Comparison of ENCODE assay signal across 8 cellular contexts in genomic region chr17:75864448-75864871, GRCh38. TPM values are rescaled to one million over a fixed set of nuclear protein-coding genes. Genes with fewer than 3 reads are reported as not detected.
DNase-seq lines count a peak whose midpoint lies in the region; ATAC-seq, FAIRE-seq and TF ChIP-seq lines count a peak whose summit lies in the region.

No MANE protein-coding gene starts in this region.

- H3K27me3 ChIP-seq in HL-60 (ENCODE audit: insufficient read depth, poor library complexity, severe bottlenecking) (no peaks in the 10 kb centered on the region), thyroid gland (no peaks in the 10 kb centered on the region)

- WGBS in thyroid gland, 2 donors = 30 to 53% methylated on average over 5 to 8 of the region's 8 CpGs

- intact Hi-C loops in thyroid gland (cut with DNase I) = no loop called here

- H3K9me3 Mint-ChIP-seq in activated naive CD4-positive, alpha-beta T cell treated with anti-CD3 and anti-CD28 coated beads, Interleukin-2, amount 10 ng/mL, durations not matched to agents 7 days and 5 days = no peaks in the 10 kb centered on the region

- H3K27ac ChIP-seq in HL-60 (replicated peaks) (peak overlapping the region; percentile 73), thyroid gland (peak overlapping the region in 2 of 3 donors; percentile 12 to 26)

- H3K27me3 Mint-ChIP-seq in activated naive CD4-positive, alpha-beta T cell treated with anti-CD3 and anti-CD28 coated beads, Interleukin-2, amount 10 ng/mL, durations not matched to agents 7 days and 5 days = no peaks in the 10 kb centered on the region

- no peak for TF ChIP-seq POLR2A in GM12891 (IDR thresholded peaks at IDR 0.05; ENCODE audit: low read depth, low read length)
- no peak for TF ChIP-seq POLR2A in thyroid gland (IDR thresholded peaks at IDR 0.05)

- H3K4me3 ChIP-seq in HL-60 (replicated peaks; ENCODE audit: insufficient read depth, low read length) (no peak overlapping the region), thyroid gland (replicated peaks in 1 of 3) (no peak overlapping the region)

- H3K36me3 Mint-ChIP-seq in activated naive CD4-positive, alpha-beta T cell treated with anti-CD3 and anti-CD28 coated beads, Interleukin-2, amount 10 ng/mL, durations not matched to agents 7 days and 5 days = no peaks in the 10 kb centered on the region

- H3K4me1 Mint-ChIP-seq in activated naive CD4-positive, alpha-beta T cell treated with anti-CD3 and anti-CD28 coated beads, Interleukin-2, amount 10 ng/mL, durations not matched to agents 7 days and 5 days = peaks cover 30% of the 10 kb centered on the region

- peak overlapping the region; percentile 6 for H3K4me3 Mint-ChIP-seq in activated naive CD4-positive, alpha-beta T cell treated with anti-CD3 and anti-CD28 coated beads, Interleukin-2, amount 10 ng/mL, durations not matched to agents 7 days and 5 days

- H3K27ac Mint-ChIP-seq in activated naive CD4-positive, alpha-beta T cell treated with anti-CD3 and anti-CD28 coated beads, Interleukin-2, amount 10 ng/mL, durations not matched to agents 7 days and 5 days = peak overlapping the region; percentile 91

- DNase-seq in GM12891 (ENCODE audit: insufficient read length, low spot score) (peak; percentile 80), HL-60 (ENCODE audit: low read depth in 1 of 2, low spot score in 1 of 2) (peak in 1 of 2 experiments; percentile 84), iris pigment epithelial cell (ENCODE audit: low read depth) (peak; percentile 82), thyroid gland (no peak), NCI-H82 (lab: John Stamatoyannopoulos, UW) (no peak), nucleus accumbens (lab: John Stamatoyannopoulos, UW) (no peak)
- peak; percentile 77 for DNase-seq in activated naive CD4-positive, alpha-beta T cell treated with anti-CD3 and anti-CD28 coated beads, Interleukin-2, amount 10 ng/mL, durations not matched to agents 7 days and 5 days

- TF ChIP-seq CTCF in HL-60 (IDR thresholded peaks at IDR 0.05; ENCODE audit: insufficient read depth, low read length) = no peak
- TF ChIP-seq CTCF in thyroid gland (IDR thresholded peaks at IDR 0.05) = no peak

- FAIRE-seq in GM12891 (lab: Jason Lieb, UNC) = peak; percentile 90

- no peaks in the 10 kb centered on the region for H3K9me3 ChIP-seq in thyroid gland

- no peaks in the 10 kb centered on the region for H3K36me3 ChIP-seq in thyroid gland

- CTCF ChIA-PET in activated naive CD4-positive, alpha-beta T cell treated with anti-CD3 and anti-CD28 coated beads, Interleukin-2, amount 10 ng/mL, durations not matched to agents 7 days and 5 days (lab: Charles Lee) = interaction anchor here (0.8 to 8.8 kb wide), 7 partner anchors 9 to 141 kb away, joined by 3 to 74 read pairs (median 5); partner anchors contain the start of genes UNC13D and WBP2

- peaks cover 0 to 13% of the 10 kb centered on the region in 2 donors for H3K4me1 ChIP-seq in thyroid gland

- peak; percentile 89 for ATAC-seq in GM21423 (IDR thresholded peaks at IDR 0.05; ENCODE audit: unreplicated experiment)

TF ChIP-seq in GM12891, 5 proteins besides CTCF, POLR2A, EP300 and RAD21:
- TF ChIP-seq POLR2AphosphoS5 (IDR thresholded peaks at IDR 0.05; ENCODE audit: low read depth, low read length) (no peak), POU2F2 (IDR thresholded peaks at IDR 0.05; ENCODE audit: low read depth, low read length) (peak; percentile 38; the same call in 1 of the 2 replicates), PAX5 (IDR thresholded peaks at IDR 0.05; ENCODE audit: insufficient read depth, low read length, severe bottlenecking) (no peak), SPI1 (IDR thresholded peaks at IDR 0.05; ENCODE audit: low read depth, low read length) (peak; percentile 65)

RNA-seq across cellular contexts. Expression of gene WBP2, which starts 9.3 kb away (rescaled TPM):
- 60.5 TPM for polyA plus RNA-seq in GM12891 (2012; ENCODE audit: low read depth, missing spikeins)
- total RNA-seq in thyroid gland = 10 to 100 TPM; 41.8 to 64.5 (median 53.5) TPM

RNA-seq across cellular contexts. Expression of gene TRIM47, which starts 13.9 kb away (rescaled TPM):
- polyA plus RNA-seq in GM12891 (2012; ENCODE audit: low read depth, missing spikeins) = 1.0 TPM
- total RNA-seq in thyroid gland = 10 to 100 TPM; 14.7 to 27.8 (median 19.7) TPM

RNA-seq across cellular contexts. Expression of gene UNC13D, which starts 20.3 kb away (rescaled TPM):
- 25.9 TPM for polyA plus RNA-seq in GM12891 (2012; ENCODE audit: low read depth, missing spikeins)
- 1 to 10 TPM; 4.0 to 8.1 (median 5.2) TPM for total RNA-seq in thyroid gland

RNA-seq across cellular contexts. Expression of gene TRIM65, which starts 32.3 kb away (rescaled TPM):
- 7.0 TPM for polyA plus RNA-seq in GM12891 (2012; ENCODE audit: low read depth, missing spikeins)
- total RNA-seq in thyroid gland = 10 to 100 TPM; 23.0 to 39.4 (median 31.8) TPM

RNA-seq across cellular contexts. Expression of gene MRPL38, which starts 40.2 kb away (rescaled TPM):
- polyA plus RNA-seq in GM12891 (2012; ENCODE audit: low read depth, missing spikeins) = 46.8 TPM
- 10 to 100 TPM; 34.8 to 60.6 (median 50.3) TPM for total RNA-seq in thyroid gland

Comparison
In these comparisons a context has a peak if more than half of its experiments do, and no peak if none do; other contexts are left out.
1. DNase-seq: peak in GM12891 (single experiment), activated naive CD4-positive, alpha-beta T cell treated with anti-CD3 and anti-CD28 coated beads, Interleukin-2, amount 10 ng/mL, durations not matched to agents 7 days and 5 days (single experiment) and iris pigment epithelial cell (single experiment); none in thyroid gland (0 of 2), NCI-H82 (single experiment) and nucleus accumbens (0 of 56).